In genomic region chr10:113557389-113558321, GRCh38 we compare ENCODE assay signal across 17 cellular contexts. TPM values are rescaled to one million over a fixed set of nuclear protein-coding genes. Genes with fewer than 3 reads are reported as not detected.
DNase-seq lines count a peak whose midpoint lies in the region; ATAC-seq and TF ChIP-seq lines count a peak whose summit lies in the region.
"Had no signal": no experiment of that assay in that cellular context is flagged by ENCODE, and none has a peak within 500 bp of the region (broad histone marks: within the 10 kb centered on the region; RNA-seq: fewer than 3 reads in every experiment).

No MANE protein-coding gene starts in this region.

- H3K27ac Mint-ChIP-seq in activated CD4-positive, alpha-beta T cell treated with anti-CD3 and anti-CD28 coated beads for 36 hours: no peak overlapping the region
- H3K27ac Mint-ChIP-seq: natural killer cell had no signal

- H3K27me3 Mint-ChIP-seq in activated CD4-positive, alpha-beta T cell treated with anti-CD3 and anti-CD28 coated beads for 36 hours: peaks cover 24% of the 10 kb centered on the region

- POLR2A ChIA-PET in activated CD4-positive, alpha-beta T cell treated with anti-CD3 and anti-CD28 coated beads for 36 hours (lab: Charles Lee): no interaction called here

- no peak overlapping the region for H3K4me3 Mint-ChIP-seq in activated CD4-positive, alpha-beta T cell treated with anti-CD3 and anti-CD28 coated beads for 36 hours
- H3K4me3 Mint-ChIP-seq: natural killer cell had no signal

- 11% methylated on average over 19 of the region's 19 CpGs for WGBS in right lobe of liver (ENCODE audit: insufficient coverage, low coverage, low lambda C conversion rate, missing lambda C conversion rate)

- TF ChIP-seq POLR2A in right lobe of liver (IDR thresholded peaks at IDR 0.05): no peak

- peaks cover 0 to 5% (median 0%) of the 10 kb centered on the region in 4 donors for H3K36me3 ChIP-seq in right lobe of liver
- H3K36me3 ChIP-seq: colonic mucosa had no signal

- H3K4me1 Mint-ChIP-seq in activated CD4-positive, alpha-beta T cell treated with anti-CD3 and anti-CD28 coated beads for 36 hours: peaks cover 3% of the 10 kb centered on the region
- H3K4me1 Mint-ChIP-seq: natural killer cell had no signal

- CTCF ChIA-PET in activated CD4-positive, alpha-beta T cell treated with anti-CD3 and anti-CD28 coated beads for 36 hours (lab: Charles Lee): no interaction called here

- H3K27ac ChIP-seq in right lobe of liver: peak overlapping the region; percentile 36 to 85 (median 83)
- H3K27ac ChIP-seq: 22Rv1, colonic mucosa had no signal

- H3K4me3 ChIP-seq in right lobe of liver: peak overlapping the region; percentile 17 to 76 (median 22)
- H3K4me3 ChIP-seq: colonic mucosa had no signal

- H3K4me1 ChIP-seq in right lobe of liver: peaks cover 0 to 64% (median 28%) of the 10 kb centered on the region in 4 donors
- H3K4me1 ChIP-seq: colonic mucosa had no signal

- no peaks in the 10 kb centered on the region for H3K36me3 Mint-ChIP-seq in activated CD4-positive, alpha-beta T cell treated with anti-CD3 and anti-CD28 coated beads for 36 hours (ENCODE audit: low read depth)
- H3K36me3 Mint-ChIP-seq: natural killer cell had no signal

- DNase-seq in NCI-H1105 treated with DMSO at 0.1 percent for 48 hours (lab: John Stamatoyannopoulos, UW): peak; percentile 12
- DNase-seq in NCI-H1105 (lab: John Stamatoyannopoulos, UW): no peak
- DNase-seq in dermis microvascular lymphatic vessel endothelial cell (ENCODE audit: low read depth in 2 of 2): peak; percentile 64 to 88
- DNase-seq in right lobe of liver: peak in 2 of 3 donors; percentile 46 to 75
- peak; percentile 54 for DNase-seq in ureter (ENCODE audit: low spot score)
- DNase-seq in DMS53 (lab: John Stamatoyannopoulos, UW): no peak
- no peak for DNase-seq in activated CD4-positive, alpha-beta T cell treated with anti-CD3 and anti-CD28 coated beads for 36 hours
- DNase-seq: activated CD4-positive, CD25-positive, alpha-beta regulatory T cell treated with anti-CD3 and anti-CD28 coated beads, Interleukin-2, amount 50 U/mL, for 72 hours; colonic mucosa; GOT3; islet precursor cell; natural killer cell; NCI-H2029 treated with DMSO at 0.1 percent for 48 hours had no signal

- H3K9me3 ChIP-seq in right lobe of liver: no peaks in the 10 kb centered on the region
- H3K9me3 ChIP-seq: colonic mucosa had no signal

- intact Hi-C loops in right lobe of liver (cut with DNase I): no loop called here
- intact Hi-C loops in activated CD4-positive, alpha-beta T cell treated with anti-CD3 and anti-CD28 coated beads for 36 hours (cut with DNase I, micrococcal nuclease): no loop called here

- H3K27me3 ChIP-seq in right lobe of liver: no peaks in the 10 kb centered on the region
- H3K27me3 ChIP-seq: colonic mucosa had no signal

- no peak for TF ChIP-seq CTCF in right lobe of liver (IDR thresholded peaks at IDR 0.05)

- H3K9me3 Mint-ChIP-seq in activated CD4-positive, alpha-beta T cell treated with anti-CD3 and anti-CD28 coated beads for 36 hours (ENCODE audit: low read depth): no peaks in the 10 kb centered on the region
- H3K9me3 Mint-ChIP-seq: natural killer cell had no signal

- ATAC-seq in right lobe of liver: peak; percentile 4 to 40 (median 28)
- ATAC-seq in GM21786 (IDR thresholded peaks at IDR 0.05; ENCODE audit: unreplicated experiment): no peak
- no peak for ATAC-seq in activated CD4-positive, alpha-beta T cell treated with anti-CD3 and anti-CD28 coated beads for 36 hours
- ATAC-seq: natural killer cell had no signal

RNA-seq across cellular contexts. Expression of gene HABP2, which starts 4.8 kb away (rescaled TPM):
- 0.25 TPM in 1 of 2 replicates, not detected in the other for total RNA-seq in dermis microvascular lymphatic vessel endothelial cell
- 100 to 1,000 TPM; 162 to 705 (median 372) TPM for total RNA-seq in right lobe of liver
- 0.23 TPM for total RNA-seq in ureter
- not detected for total RNA-seq in activated CD4-positive, alpha-beta T cell treated with anti-CD3 and anti-CD28 coated beads for 36 hours
- total RNA-seq: fibroblast of villous mesenchyme, natural killer cell, SK-MEL-5 had no signal

Comparison
In these comparisons a context has a peak if more than half of its experiments do, and no peak if none do; other contexts are left out.
1. DNase-seq: peak in NCI-H1105 treated with DMSO at 0.1 percent for 48 hours (single experiment), dermis microvascular lymphatic vessel endothelial cell (2 of 2), right lobe of liver (2 of 3) and ureter (single experiment); none in NCI-H1105 (single experiment), DMS53 (single experiment) and activated CD4-positive, alpha-beta T cell treated with anti-CD3 and anti-CD28 coated beads for 36 hours (single experiment).
2. ATAC-seq: peak in right lobe of liver (4 of 4); none in GM21786 (single experiment) and activated CD4-positive, alpha-beta T cell treated with anti-CD3 and anti-CD28 coated beads for 36 hours (single experiment).
3. RNA of gene HABP2, which starts 4.8 kb away (total RNA-seq): 162 to 705 TPM in right lobe of liver; 0.23 TPM in ureter (single experiment), 0.25 TPM in dermis microvascular lymphatic vessel endothelial cell and not detected in activated CD4-positive, alpha-beta T cell treated with anti-CD3 and anti-CD28 coated beads for 36 hours; every median in the first group is over 100 times any median in the second.